2 cellular contexts compared by ENCODE assay signal in genomic region chr5:180441577-180441976, GRCh38.
A peak's percentile ranks its signal among the peaks of the same experiment; 100 is the strongest.
TF ChIP-seq lines count a peak whose summit lies in the region.

No MANE protein-coding gene starts in this region.

TF ChIP-seq in H1, 55 proteins besides CTCF, POLR2A, EP300 and RAD21:
- TF ChIP-seq TCF12 (IDR thresholded peaks at IDR 0.05; ENCODE audit: low read depth, low read length) (no peak), ASH2L (IDR thresholded peaks at IDR 0.05; ENCODE audit: low read length) (no peak), CEBPB (IDR thresholded peaks at IDR 0.05; ENCODE audit: low read depth, low read length) (0 out of 2 replicates have a peak, but pooled peaks have one; percentile 20), ATF2 (IDR thresholded peaks at IDR 0.05; ENCODE audit: low read length) (no peak), HDAC2 (IDR thresholded peaks at IDR 0.05; ENCODE audit: borderline replicate concordance in 1 of 2, low read depth in 2 of 2, low read length in 2 of 2) (no peak), TAF1 (IDR thresholded peaks at IDR 0.05; ENCODE audit: low read depth, low read length) (no peak)

TF ChIP-seq in HepG2, 621 proteins besides CTCF, POLR2A, EP300 and RAD21:
- peak; percentile 23; the same call in 1 of the 2 replicates for TF ChIP-seq CEBPB (IDR thresholded peaks at IDR 0.05; ENCODE audit: borderline replicate concordance, low read depth, low read length)
- TF ChIP-seq CEBPG (CRISPR knock-in tag; IDR thresholded peaks at IDR 0.05): peak; percentile 13; the same call in 1 of the 2 replicates
- no peak for TF ChIP-seq HOXD1 (CRISPR knock-in tag; IDR thresholded peaks at IDR 0.05)
TF ChIP-seq in HepG2: peak in this region for 2.
